30 cellular contexts compared by ENCODE assay signal in the genomic region with DNA sequence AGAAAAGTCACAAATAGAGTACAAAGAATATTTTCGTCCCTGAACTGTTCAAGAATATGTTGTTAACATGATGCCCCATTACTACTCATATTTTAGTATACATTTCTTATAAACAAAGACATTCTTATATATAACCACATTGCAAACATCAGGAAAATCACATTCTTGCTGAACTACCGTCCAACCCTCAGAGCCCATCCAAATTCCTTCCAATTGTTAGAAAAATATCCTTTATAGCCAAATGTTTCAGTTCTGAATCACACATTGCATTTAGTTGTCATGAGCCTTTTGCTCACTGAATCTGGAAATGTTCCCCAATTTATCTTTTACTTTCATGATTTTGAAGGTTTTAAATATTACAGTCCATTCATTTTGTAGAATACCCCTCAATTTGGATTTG.
DNase-seq lines count a peak whose midpoint lies in the region; ATAC-seq, FAIRE-seq and TF ChIP-seq lines count a peak whose summit lies in the region.
"Had no signal": no experiment of that assay in that cellular context is flagged by ENCODE, and none has a peak within 500 bp of the region (broad histone marks: within the 10 kb centered on the region; RNA-seq: fewer than 3 reads in every experiment).

No MANE protein-coding gene starts in this region.

- no peak overlapping the region for H2AFZ ChIP-seq in astrocyte (ENCODE audit: low read depth, low read length)

- peaks cover 4% of the 10 kb centered on the region for H3K9me3 Mint-ChIP-seq in astrocyte (ENCODE audit: unreplicated experiment)
- H3K9me3 Mint-ChIP-seq: stimulated activated naive B cell treated with anti-CD40 and anti-IgM and Interleukin-4, amounts not matched to agents 10 μg/mL and 1 μg/mL and 100 μg/mL, for 72 hours had no signal

- DNase-seq in GM04503 (ENCODE audit: low read depth) (peak; percentile 31), astrocyte (ENCODE audit: low read depth) (peak; percentile 80), fibroblast of pulmonary artery (ENCODE audit: low read depth) (peak; percentile 21), renal cortical epithelial cell (ENCODE audit: low read depth) (peak; percentile 44), NCI-H69 (lab: John Stamatoyannopoulos, UW) (no peak), HPDE6-E6E7 (ENCODE audit: extremely low spot score) (no peak)
- DNase-seq: activated CD4-positive, alpha-beta T cell treated with anti-CD3 and anti-CD28 coated beads for 4 hours; activated effector memory CD4-positive, alpha-beta T cell treated with anti-CD3 and anti-CD28 coated beads, Interleukin-2, amount 50 U/mL, for 16 hours; activated naive CD8-positive, alpha-beta T cell treated with anti-CD3 and anti-CD28 coated beads, Interleukin-2, amount 10 ng/mL, durations not matched to agents 7 days and 5 days; activated T-cell treated with anti-CD3 and anti-CD28 coated beads, Interleukin-2, amount 50 U/mL, for 1 hour; CD4-positive, alpha-beta T cell; effector CD4-positive, alpha-beta T cell; erythroblast; H7; naive B cell; NCI-H1092; NCI-H187; NCI-H2171 treated with DMSO at 0.1 percent for 48 hours; NCI-H524; nucleus accumbens; psoas muscle; Right ventricle myocardium superior; stimulated activated naive B cell treated with anti-CD40 and anti-IgM and Interleukin-4, amounts not matched to agents 10 μg/mL and 1 μg/mL and 100 μg/mL, for 72 hours had no signal

- H3K27ac ChIP-seq in astrocyte (ENCODE audit: low read depth, low read length) = no peak overlapping the region
- H3K27ac ChIP-seq: psoas muscle, suprapubic skin, VCaP had no signal

- no peaks in the 10 kb centered on the region for H3K9me3 ChIP-seq in astrocyte (ENCODE audit: insufficient read depth, low read depth, low read length)
- H3K9me3 ChIP-seq: psoas muscle, suprapubic skin had no signal

- H3K4me2 ChIP-seq in astrocyte (ENCODE audit: low read length) = peak overlapping the region; percentile 35

- peaks cover 3% of the 10 kb centered on the region for H3K4me1 Mint-ChIP-seq in astrocyte (ENCODE audit: low read depth, unreplicated experiment)
- H3K4me1 Mint-ChIP-seq: activated naive CD8-positive, alpha-beta T cell treated with anti-CD3 and anti-CD28 coated beads, Interleukin-2, amount 10 ng/mL, durations not matched to agents 7 days and 5 days; naive B cell; stimulated activated naive B cell treated with anti-CD40 and anti-IgM and Interleukin-4, amounts not matched to agents 10 μg/mL and 1 μg/mL and 100 μg/mL, for 72 hours had no signal

- no peaks in the 10 kb centered on the region for H3K36me3 Mint-ChIP-seq in astrocyte (ENCODE audit: low read depth, unreplicated experiment)
- H3K36me3 Mint-ChIP-seq: activated naive CD8-positive, alpha-beta T cell treated with anti-CD3 and anti-CD28 coated beads, Interleukin-2, amount 10 ng/mL, durations not matched to agents 7 days and 5 days; naive B cell; stimulated activated naive B cell treated with anti-CD40 and anti-IgM and Interleukin-4, amounts not matched to agents 10 μg/mL and 1 μg/mL and 100 μg/mL, for 72 hours had no signal

- H3K4me3 ChIP-seq in astrocyte (ENCODE audit: insufficient read depth, low read depth, low read length) (no peak overlapping the region), fibroblast of pulmonary artery (replicated peaks; ENCODE audit: low read depth, low read length) (no peak overlapping the region)
- H3K4me3 ChIP-seq: psoas muscle, suprapubic skin had no signal

- no peak for TF ChIP-seq CTCF in astrocyte (IDR thresholded peaks at IDR 0.05; ENCODE audit: insufficient read depth, low read depth, low read length)
- TF ChIP-seq CTCF in fibroblast of pulmonary artery (IDR thresholded peaks at IDR 0.05; ENCODE audit: low read length, missing control alignments) = no peak

- H3K9ac ChIP-seq in astrocyte (ENCODE audit: low read length) = no peak overlapping the region

- H3K4me3 Mint-ChIP-seq in astrocyte (ENCODE audit: unreplicated experiment) = no peak overlapping the region
- H3K4me3 Mint-ChIP-seq: activated naive CD8-positive, alpha-beta T cell treated with anti-CD3 and anti-CD28 coated beads, Interleukin-2, amount 10 ng/mL, durations not matched to agents 7 days and 5 days; CD4-positive, alpha-beta T cell; mesothelial cell of epicardium; naive B cell; stimulated activated naive B cell treated with anti-CD40 and anti-IgM and Interleukin-4, amounts not matched to agents 10 μg/mL and 1 μg/mL and 100 μg/mL, for 72 hours; T-helper 2 cell treated with Interferon-gamma antibody and Interleukin-4, amounts not matched to agents 5 μg/mL and 100 μg/mL, for 36 hours had no signal

- ATAC-seq in GM21367 (IDR thresholded peaks at IDR 0.05; ENCODE audit: unreplicated experiment) = no peak
- ATAC-seq in GM21515 (IDR thresholded peaks at IDR 0.05; ENCODE audit: unreplicated experiment) = no peak
- ATAC-seq: psoas muscle; stimulated activated naive B cell treated with anti-CD40 and anti-IgM and Interleukin-4, amounts not matched to agents 10 μg/mL and 1 μg/mL and 100 μg/mL, for 72 hours had no signal

- no peaks in the 10 kb centered on the region for H3K27me3 ChIP-seq in astrocyte (ENCODE audit: insufficient read depth, low read length)
- H3K27me3 ChIP-seq: suprapubic skin had no signal

- no peaks in the 10 kb centered on the region for H3K79me2 ChIP-seq in astrocyte (ENCODE audit: insufficient read depth, low read length)

- H3K36me3 ChIP-seq in astrocyte (ENCODE audit: insufficient read depth, low read length) = no peaks in the 10 kb centered on the region
- H3K36me3 ChIP-seq: suprapubic skin had no signal

- no peaks in the 10 kb centered on the region for H4K20me1 ChIP-seq in astrocyte (ENCODE audit: insufficient read depth, low read length)

- peak overlapping the region; percentile 34 for H3K27ac Mint-ChIP-seq in astrocyte (ENCODE audit: unreplicated experiment)
- H3K27ac Mint-ChIP-seq: activated naive CD8-positive, alpha-beta T cell treated with anti-CD3 and anti-CD28 coated beads, Interleukin-2, amount 10 ng/mL, durations not matched to agents 7 days and 5 days; CD4-positive, alpha-beta T cell; mesothelial cell of epicardium; naive B cell; stimulated activated naive B cell treated with anti-CD40 and anti-IgM and Interleukin-4, amounts not matched to agents 10 μg/mL and 1 μg/mL and 100 μg/mL, for 72 hours; T-helper 2 cell treated with Interferon-gamma antibody and Interleukin-4, amounts not matched to agents 5 μg/mL and 100 μg/mL, for 36 hours had no signal

- no peaks in the 10 kb centered on the region for H3K27me3 Mint-ChIP-seq in astrocyte (ENCODE audit: low read depth, unreplicated experiment)
- H3K27me3 Mint-ChIP-seq: activated naive CD8-positive, alpha-beta T cell treated with anti-CD3 and anti-CD28 coated beads, Interleukin-2, amount 10 ng/mL, durations not matched to agents 7 days and 5 days; CD4-positive, alpha-beta T cell; naive B cell; stimulated activated naive B cell treated with anti-CD40 and anti-IgM and Interleukin-4, amounts not matched to agents 10 μg/mL and 1 μg/mL and 100 μg/mL, for 72 hours had no signal

- no peak for FAIRE-seq in astrocyte (lab: Jason Lieb, UNC)
- FAIRE-seq: islet of Langerhans had no signal

- H3K4me1 ChIP-seq in astrocyte (ENCODE audit: insufficient read depth, low read length) = peaks cover 8% of the 10 kb centered on the region
- H3K4me1 ChIP-seq: psoas muscle, suprapubic skin had no signal

Comparison
In these comparisons a context has a peak if more than half of its experiments do, and no peak if none do; other contexts are left out.
1. DNase-seq: peak in GM04503 (single experiment), astrocyte (single experiment), fibroblast of pulmonary artery (single experiment) and renal cortical epithelial cell (single experiment); none in NCI-H69 (single experiment) and HPDE6-E6E7 (single experiment).